11 cellular contexts compared by ENCODE assay signal in genomic region chr1:92459871-92460320, GRCh38. TPM values are rescaled to one million over a fixed set of nuclear protein-coding genes. Genes with fewer than 3 reads are reported as not detected.
DNase-seq lines count a peak whose midpoint lies in the region; ATAC-seq and FAIRE-seq lines count a peak whose summit lies in the region.
"Had no signal": no experiment of that assay in that cellular context is flagged by ENCODE, and none has a peak within 500 bp of the region (broad histone marks: within the 10 kb centered on the region; RNA-seq: fewer than 3 reads in every experiment).

No MANE protein-coding gene starts in this region.

- peak overlapping the region; percentile 72 for H3K4me3 Mint-ChIP-seq in T-helper 17 cell
- H3K4me3 Mint-ChIP-seq in immature natural killer cell: peak overlapping the region; percentile 76 to 89 (median 85)

- FAIRE-seq in GM18507 (lab: Jason Lieb, UNC) (peak; percentile 48), RCC 7860 (lab: Jason Lieb, UNC) (no peak)
- FAIRE-seq: keratinocyte, pancreas had no signal

- ATAC-seq in T-helper 17 cell (no peak), GM21526 (IDR thresholded peaks at IDR 0.05; ENCODE audit: low FRiP score, unreplicated experiment) (no peak), HG02588 (IDR thresholded peaks at IDR 0.05; ENCODE audit: unreplicated experiment) (no peak)

- H3K4me1 Mint-ChIP-seq in T-helper 17 cell (peaks cover 22% of the 10 kb centered on the region), immature natural killer cell (peaks cover 52 to 58% of the 10 kb centered on the region in 2 donors)

- H3K27ac Mint-ChIP-seq in T-helper 17 cell (peak overlapping the region; percentile 60), immature natural killer cell (peak overlapping the region; percentile 78 to 96 (median 92))

- no peaks in the 10 kb centered on the region for H3K9me3 Mint-ChIP-seq in immature natural killer cell

- no peaks in the 10 kb centered on the region for H3K9me3 ChIP-seq in T-helper 17 cell (ENCODE audit: control insufficient read depth, low read length, poor library complexity, severe bottlenecking)
- H3K9me3 ChIP-seq: pancreas, SJCRH30 had no signal

- no peaks in the 10 kb centered on the region for H3K36me3 Mint-ChIP-seq in T-helper 17 cell (ENCODE audit: low read depth)
- no peaks in the 10 kb centered on the region for H3K36me3 Mint-ChIP-seq in immature natural killer cell

- H3K27me3 Mint-ChIP-seq in T-helper 17 cell: no peaks in the 10 kb centered on the region
- H3K27me3 Mint-ChIP-seq in immature natural killer cell (ENCODE audit: low read depth in 3 of 3): peaks cover 0 to 5% (median 3%) of the 10 kb centered on the region in 3 donors

- DNase-seq in AML-193 (lab: John Stamatoyannopoulos, UW) (peak; percentile 99 to 100), GM18507 (ENCODE audit: extremely low spot score, insufficient read length, low read depth) (no peak), T-helper 17 cell (no peak), immature natural killer cell (no peak), RCC 7860 (ENCODE audit: low spot score) (no peak), NCI-H345 treated with DMSO at 0.1 percent for 48 hours (lab: John Stamatoyannopoulos, UW; ENCODE audit: unreplicated experiment) (no peak)
- DNase-seq: pancreas, SJCRH30 had no signal

RNA-seq across cellular contexts. Expression of gene GFI1, which starts 26.8 kb away (rescaled TPM):
- 10 to 100 TPM; 10.2 to 18.8 TPM for total RNA-seq in T-helper 17 cell
- 10 to 100 TPM; 17.8 to 47.4 (median 27.2) TPM for polyA plus RNA-seq in immature natural killer cell

Comparison
In these comparisons a context has a peak if more than half of its experiments do, and no peak if none do; other contexts are left out.
1. DNase-seq: peak in AML-193 (2 of 2); none in GM18507 (single experiment), T-helper 17 cell (0 of 3), immature natural killer cell (0 of 3), RCC 7860 (single experiment) and NCI-H345 treated with DMSO at 0.1 percent for 48 hours (single experiment).